Comparison of ENCODE assay signal across 18 cellular contexts in genomic region chr7:151366872-151367207, GRCh38. TPM values are rescaled to one million over a fixed set of nuclear protein-coding genes. Genes with fewer than 3 reads are reported as not detected.
DNase-seq lines count a peak whose midpoint lies in the region; ATAC-seq and TF ChIP-seq lines count a peak whose summit lies in the region.
"Had no signal": no experiment of that assay in that cellular context is flagged by ENCODE, and none has a peak within 500 bp of the region (broad histone marks: within the 10 kb centered on the region; RNA-seq: fewer than 3 reads in every experiment).

No MANE protein-coding gene starts in this region.

- H3K27ac ChIP-seq in SK-N-SH (ENCODE audit: low read depth in 2 of 2, low read length in 1 of 2) (no peak overlapping the region), muscle layer of colon (ENCODE audit: low read depth, low read length) (peak overlapping the region; percentile 66), aorta (ENCODE audit: low read depth in 1 of 2, low read length in 2 of 2) (no peak overlapping the region)
- H3K27ac ChIP-seq: 22Rv1 had no signal

- 69% methylated on average over 5 of the region's 5 CpGs for WGBS in SK-N-SH (ENCODE audit: low lambda C conversion rate)
- 7 to 12% methylated on average over 5 of the region's 5 CpGs for WGBS in aorta, 2 donors

- DNase-seq in SK-N-SH (no peak), fibroblast of mammary gland (ENCODE audit: low read depth) (peak; percentile 51), aorta (no peak), A172 (ENCODE audit: low spot score) (no peak), nucleus accumbens (lab: John Stamatoyannopoulos, UW) (no peak)
- DNase-seq: activated CD8-positive, alpha-beta memory T cell treated with anti-CD3 and anti-CD28 coated beads, Interleukin-2, amount 50 U/mL, for 4 hours; effector memory CD8-positive, alpha-beta T cell; H9; hypothalamus; NCI-H1048; NCI-H524 treated with DMSO at 0.1 percent for 48 hours; retina; substantia nigra had no signal

- no peak for TF ChIP-seq EP300 in SK-N-SH (IDR thresholded peaks at IDR 0.05; ENCODE audit: borderline replicate concordance in 1 of 2, low read depth in 1 of 2, low read length in 1 of 2)

- no peaks in the 10 kb centered on the region for H3K79me2 ChIP-seq in SK-N-SH (ENCODE audit: insufficient read depth)

- H3K9ac ChIP-seq in SK-N-SH, result no peak overlapping the region
- H3K9ac ChIP-seq in muscle layer of colon (ENCODE audit: low read length), result peak overlapping the region; percentile 18

- H3K4me3 ChIP-seq in SK-N-SH (ENCODE audit: low read depth in 2 of 2, low read length in 1 of 2), result no peak overlapping the region
- no peak overlapping the region for H3K4me3 ChIP-seq in fibroblast of mammary gland (ENCODE audit: control insufficient read depth, low read depth, low read length)
- no peak overlapping the region for H3K4me3 ChIP-seq in muscle layer of colon (ENCODE audit: low read depth in 1 of 2, low read length in 2 of 2)
- no peak overlapping the region for H3K4me3 ChIP-seq in aorta (ENCODE audit: low read length in 2 of 2)

- H3K27me3 ChIP-seq in SK-N-SH (ENCODE audit: insufficient read depth) (no peaks in the 10 kb centered on the region), muscle layer of colon (ENCODE audit: control insufficient read depth in 1 of 2, insufficient read depth in 2 of 2, low read length in 2 of 2) (no peaks in the 10 kb centered on the region), aorta (ENCODE audit: control insufficient read depth in 1 of 2, insufficient read depth in 2 of 2, low read length in 1 of 2) (no peaks in the 10 kb centered on the region)

- peaks cover 9% of the 10 kb centered on the region for H3F3A ChIP-seq in SK-N-SH (replicated peaks; ENCODE audit: insufficient read depth)

- H3K9me2 ChIP-seq in SK-N-SH, result no peaks in the 10 kb centered on the region

- CTCF ChIA-PET in SK-N-SH (lab: Yijun Ruan, JAX), result interaction anchor here (0.8 to 8.1 kb wide), 22 partner anchors 10 to 416 kb away, joined by 3 to 126 read pairs (median 4); partner anchors contain the start of gene WDR86

- peaks cover 7% of the 10 kb centered on the region; the same call in 1 of the 2 replicates for H3K9me3 ChIP-seq in SK-N-SH
- no peaks in the 10 kb centered on the region for H3K9me3 ChIP-seq in muscle layer of colon (ENCODE audit: low read length)
- no peaks in the 10 kb centered on the region for H3K9me3 ChIP-seq in aorta (ENCODE audit: control insufficient read depth, low read length)

- peaks cover 41 to 55% of the 10 kb centered on the region in 2 experiments for H3K36me3 ChIP-seq in SK-N-SH (replicated peaks in 1 of 2; ENCODE audit: control insufficient read depth in 1 of 2, insufficient read depth in 2 of 2, low read length in 1 of 2)
- peaks cover 14% of the 10 kb centered on the region for H3K36me3 ChIP-seq in muscle layer of colon (ENCODE audit: insufficient read depth, low read length)
- H3K36me3 ChIP-seq in aorta (ENCODE audit: control insufficient read depth in 1 of 2, insufficient read depth in 2 of 2, low read length in 1 of 2), result peaks cover 0 to 2% of the 10 kb centered on the region in 2 donors

- H4K20me1 ChIP-seq in SK-N-SH (ENCODE audit: insufficient read depth), result no peaks in the 10 kb centered on the region

- TF ChIP-seq CTCF in SK-N-SH (IDR thresholded peaks at IDR 0.05), result no peak
- no peak for TF ChIP-seq CTCF in fibroblast of mammary gland (conservative IDR thresholded peaks at IDR 0.05; ENCODE audit: control insufficient read depth, insufficient read depth, low read depth, low read length)

- no peak overlapping the region for H2AFZ ChIP-seq in SK-N-SH (ENCODE audit: low read depth)

- POLR2A ChIA-PET in SK-N-SH (lab: Yijun Ruan, JAX), result no interaction called here

- H3K4me2 ChIP-seq in SK-N-SH, result no peak overlapping the region

- no peak for TF ChIP-seq RAD21 in SK-N-SH (IDR thresholded peaks at IDR 0.05; ENCODE audit: low read length)

- intact Hi-C loops in aorta (cut with DNase I), result loop anchor here (5.0 kb wide), 1 partner anchor 390 kb away; no protein-coding TSS in a partner anchor

- ATAC-seq in SK-N-SH treated with all-trans-retinoic acid at 6 μM for 48 hours (peak; percentile 44), aorta (ENCODE audit: low FRiP score) (peak; percentile 77), HG02973 (IDR thresholded peaks at IDR 0.05; ENCODE audit: unreplicated experiment) (no peak)
- ATAC-seq: effector memory CD8-positive, alpha-beta T cell had no signal

- H3K4me1 ChIP-seq in SK-N-SH (ENCODE audit: control insufficient read depth in 1 of 2, insufficient read depth in 2 of 2, low read depth in 1 of 2, low read length in 1 of 2) (peaks cover 0 to 3% of the 10 kb centered on the region in 2 experiments; a peak in 2 of 4 replicates), muscle layer of colon (ENCODE audit: insufficient read depth, low read length) (peaks cover 25% of the 10 kb centered on the region), aorta (ENCODE audit: control insufficient read depth in 1 of 2, insufficient read depth in 2 of 2, low read length in 2 of 2) (peaks cover 0 to 7% of the 10 kb centered on the region in 2 donors)

TF ChIP-seq in SK-N-SH treated with all-trans-retinoic acid at 6 μM for 48 hours, 23 proteins besides CTCF, POLR2A, EP300 and RAD21:
- TF ChIP-seq, protein P1, sequence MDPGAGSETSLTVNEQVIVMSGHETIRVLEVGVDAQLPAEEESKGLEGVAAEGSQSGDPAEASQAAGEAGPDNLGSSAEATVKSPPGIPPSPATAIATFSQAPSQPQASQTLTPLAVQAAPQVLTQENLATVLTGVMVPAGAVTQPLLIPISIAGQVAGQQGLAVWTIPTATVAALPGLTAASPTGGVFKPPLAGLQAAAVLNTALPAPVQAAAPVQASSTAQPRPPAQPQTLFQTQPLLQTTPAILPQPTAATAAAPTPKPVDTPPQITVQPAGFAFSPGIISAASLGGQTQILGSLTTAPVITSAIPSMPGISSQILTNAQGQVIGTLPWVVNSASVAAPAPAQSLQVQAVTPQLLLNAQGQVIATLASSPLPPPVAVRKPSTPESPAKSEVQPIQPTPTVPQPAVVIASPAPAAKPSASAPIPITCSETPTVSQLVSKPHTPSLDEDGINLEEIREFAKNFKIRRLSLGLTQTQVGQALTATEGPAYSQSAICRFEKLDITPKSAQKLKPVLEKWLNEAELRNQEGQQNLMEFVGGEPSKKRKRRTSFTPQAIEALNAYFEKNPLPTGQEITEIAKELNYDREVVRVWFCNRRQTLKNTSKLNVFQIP (CRISPR knock-in tag; IDR thresholded peaks at IDR 0.05; ENCODE audit: borderline replicate concordance, low read depth), result no peak
- no peak for TF ChIP-seq BACH2 (CRISPR knock-in tag; IDR thresholded peaks at IDR 0.05; ENCODE audit: borderline replicate concordance)
- no peak for TF ChIP-seq TOX (CRISPR knock-in tag; IDR thresholded peaks at IDR 0.05; ENCODE audit: borderline replicate concordance)
- TF ChIP-seq, protein P2, sequence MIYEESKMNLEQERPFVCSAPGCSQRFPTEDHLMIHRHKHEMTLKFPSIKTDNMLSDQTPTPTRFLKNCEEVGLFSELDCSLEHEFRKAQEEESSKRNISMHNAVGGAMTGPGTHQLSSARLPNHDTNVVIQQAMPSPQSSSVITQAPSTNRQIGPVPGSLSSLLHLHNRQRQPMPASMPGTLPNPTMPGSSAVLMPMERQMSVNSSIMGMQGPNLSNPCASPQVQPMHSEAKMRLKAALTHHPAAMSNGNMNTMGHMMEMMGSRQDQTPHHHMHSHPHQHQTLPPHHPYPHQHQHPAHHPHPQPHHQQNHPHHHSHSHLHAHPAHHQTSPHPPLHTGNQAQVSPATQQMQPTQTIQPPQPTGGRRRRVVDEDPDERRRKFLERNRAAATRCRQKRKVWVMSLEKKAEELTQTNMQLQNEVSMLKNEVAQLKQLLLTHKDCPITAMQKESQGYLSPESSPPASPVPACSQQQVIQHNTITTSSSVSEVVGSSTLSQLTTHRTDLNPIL (CRISPR knock-in tag; IDR thresholded peaks at IDR 0.05; ENCODE audit: low read depth), result no peak

TF ChIP-seq in SK-N-SH, 30 proteins besides CTCF, POLR2A, EP300 and RAD21 (continues in another document):
- TF ChIP-seq, protein P3, sequence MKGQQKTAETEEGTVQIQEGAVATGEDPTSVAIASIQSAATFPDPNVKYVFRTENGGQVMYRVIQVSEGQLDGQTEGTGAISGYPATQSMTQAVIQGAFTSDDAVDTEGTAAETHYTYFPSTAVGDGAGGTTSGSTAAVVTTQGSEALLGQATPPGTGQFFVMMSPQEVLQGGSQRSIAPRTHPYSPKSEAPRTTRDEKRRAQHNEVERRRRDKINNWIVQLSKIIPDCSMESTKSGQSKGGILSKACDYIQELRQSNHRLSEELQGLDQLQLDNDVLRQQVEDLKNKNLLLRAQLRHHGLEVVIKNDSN (IDR thresholded peaks at IDR 0.05; ENCODE audit: borderline replicate concordance, low read depth), result no peak
- TF ChIP-seq MXI1 (IDR thresholded peaks at IDR 0.05; ENCODE audit: low read depth, low read length) (no peak), RFX5 (IDR thresholded peaks at IDR 0.05; ENCODE audit: low read length) (no peak), FOSL2 (IDR thresholded peaks at IDR 0.05; ENCODE audit: borderline replicate concordance, low read depth) (no peak), RCOR1 (IDR thresholded peaks at IDR 0.05; ENCODE audit: low read length) (no peak), MEF2A (IDR thresholded peaks at IDR 0.05; ENCODE audit: borderline replicate concordance, low read depth) (no peak), NRF1 (IDR thresholded peaks at IDR 0.05; ENCODE audit: low read depth, low read length) (no peak), GABPA (IDR thresholded peaks at IDR 0.05; ENCODE audit: low read depth) (no peak), NFIC (IDR thresholded peaks at IDR 0.05; ENCODE audit: borderline replicate concordance) (no peak)
- TF ChIP-seq, protein P4, sequence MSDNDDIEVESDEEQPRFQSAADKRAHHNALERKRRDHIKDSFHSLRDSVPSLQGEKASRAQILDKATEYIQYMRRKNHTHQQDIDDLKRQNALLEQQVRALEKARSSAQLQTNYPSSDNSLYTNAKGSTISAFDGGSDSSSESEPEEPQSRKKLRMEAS (IDR thresholded peaks at IDR 0.05; ENCODE audit: low read depth), result no peak

RNA-seq across cellular contexts. Expression of gene NUB1, which starts 25.2 kb away (rescaled TPM):
- polyA plus RNA-seq in SK-N-SH (2012; rRNA removed) (54.0 and 56.6 TPM in 2 replicates), aorta (10 to 100 TPM; 34.6 to 36.3 TPM)
- 57.7 and 66.5 TPM in 2 replicates for polyA plus RNA-seq in SK-N-SH (2012; cell fraction: cytosol; rRNA removed)
- polyA plus RNA-seq in SK-N-SH (2012; cell fraction: nucleus; rRNA removed), result 47.8 and 62.1 TPM in 2 replicates
- 10 to 100 TPM; 47.4 to 56.6 TPM for total RNA-seq in aorta
- 48.5 and 58.0 TPM in 2 replicates for total RNA-seq in A172 (2014; rRNA removed; shearing (Covaris generic))

RNA-seq across cellular contexts. Expression of gene WDR86, which starts 43.0 kb away (rescaled TPM):
- 1.0 and 2.5 TPM in 2 replicates for polyA plus RNA-seq in SK-N-SH (2012; rRNA removed)
- 0.45 and 0.84 TPM in 2 replicates for polyA plus RNA-seq in SK-N-SH (2012; cell fraction: cytosol; rRNA removed)
- polyA plus RNA-seq in SK-N-SH (2012; cell fraction: nucleus; rRNA removed), result 9.5 and 16.8 TPM in 2 replicates
- total RNA-seq in aorta, result 1 to 10 TPM; 2.8 to 4.4 TPM
- polyA plus RNA-seq in aorta, result under 1 TPM in 1 of 2 donors, not detected in 1; 0.18 TPM
- total RNA-seq in A172 (2014; rRNA removed; shearing (Covaris generic)), result 0.10 TPM in 1 of 2 replicates, not detected in the other
- total RNA-seq: HT1080 had no signal
